In genomic region chr6:42021847-42022754, GRCh38 we compare ENCODE assay signal across 8 cellular contexts. TPM values are rescaled to one million over a fixed set of nuclear protein-coding genes. Genes with fewer than 3 reads are reported as not detected.
DNase-seq lines count a peak whose midpoint lies in the region; ATAC-seq and TF ChIP-seq lines count a peak whose summit lies in the region.

No MANE protein-coding gene starts in this region.

- peaks cover 59% of the 10 kb centered on the region for H3K4me1 Mint-ChIP-seq in T-helper 2 cell treated with Interferon-gamma antibody and Interleukin-4, amounts not matched to agents 5 μg/mL and 100 μg/mL, for 36 hours (ENCODE audit: low read depth)

- no peak overlapping the region for H3K27ac ChIP-seq in gastrocnemius medialis

- no peak overlapping the region for H3K4me3 ChIP-seq in gastrocnemius medialis

- H3K27me3 Mint-ChIP-seq in T-helper 2 cell treated with Interferon-gamma antibody and Interleukin-4, amounts not matched to agents 5 μg/mL and 100 μg/mL, for 36 hours (ENCODE audit: low read depth): no peaks in the 10 kb centered on the region

- H3K4me3 Mint-ChIP-seq in T-helper 2 cell treated with Interferon-gamma antibody and Interleukin-4, amounts not matched to agents 5 μg/mL and 100 μg/mL, for 36 hours: peak overlapping the region; percentile 80

- peak; percentile 61 for DNase-seq in T-helper 2 cell treated with Interferon-gamma antibody and Interleukin-4, amounts not matched to agents 5 μg/mL and 100 μg/mL, for 36 hours (ENCODE audit: low spot score)
- peak; percentile 40 for DNase-seq in cerebellum (ENCODE audit: low spot score)
- peak; percentile 14 for DNase-seq in stimulated activated CD8-positive, alpha-beta memory T cell treated with anti-CD3 and anti-CD28 coated beads, Interleukin-15, amount 100 ng/mL, for 1 hour (ENCODE audit: low read depth)
- DNase-seq in gastrocnemius medialis: no peak
- no peak for DNase-seq in NCI-H2171 (lab: John Stamatoyannopoulos, UW)
- no peak for DNase-seq in GM19240 (ENCODE audit: insufficient read length, low spot score)
- no peak for DNase-seq in kidney glomerular epithelial cell (lab: John Stamatoyannopoulos, UW)

- peaks cover 0 to 9% of the 10 kb centered on the region in 2 donors for H3K4me1 ChIP-seq in gastrocnemius medialis

- peak overlapping the region; percentile 98 for H3K27ac Mint-ChIP-seq in T-helper 2 cell treated with Interferon-gamma antibody and Interleukin-4, amounts not matched to agents 5 μg/mL and 100 μg/mL, for 36 hours

- TF ChIP-seq POLR2A in gastrocnemius medialis (IDR thresholded peaks at IDR 0.05): no peak

- H3K27me3 ChIP-seq in gastrocnemius medialis: no peaks in the 10 kb centered on the region

- in situ Hi-C loops in gastrocnemius medialis (cut with MboI; ENCODE audit: low sequenced_read_pairs in 4 of 4): no loop called here

- peak; percentile 38 for ATAC-seq in GM19397 (IDR thresholded peaks at IDR 0.05; ENCODE audit: unreplicated experiment)
- no peak for ATAC-seq in gastrocnemius medialis

- no peaks in the 10 kb centered on the region for H3K9me3 ChIP-seq in gastrocnemius medialis

- TF ChIP-seq CTCF in gastrocnemius medialis (IDR thresholded peaks at IDR 0.05 in 4 of 5, conservative IDR thresholded peaks at IDR 0.05 in 1 of 5): no peak

- intact Hi-C loops in gastrocnemius medialis (cut with DNase I; ENCODE audit: low total_unique reads): no loop called here

- H3K36me3 Mint-ChIP-seq in T-helper 2 cell treated with Interferon-gamma antibody and Interleukin-4, amounts not matched to agents 5 μg/mL and 100 μg/mL, for 36 hours (ENCODE audit: low read depth): peaks cover 44% of the 10 kb centered on the region

- no peaks in the 10 kb centered on the region for H3K9me3 Mint-ChIP-seq in T-helper 2 cell treated with Interferon-gamma antibody and Interleukin-4, amounts not matched to agents 5 μg/mL and 100 μg/mL, for 36 hours

- H3K36me3 ChIP-seq in gastrocnemius medialis: no peaks in the 10 kb centered on the region

RNA-seq across cellular contexts. Expression of gene TAF8, which starts 28.2 kb away (rescaled TPM):
- 14.9 TPM for total RNA-seq in cerebellum
- total RNA-seq in gastrocnemius medialis: 10 to 100 TPM; 16.3 to 49.2 (median 35.6) TPM

Comparison
In these comparisons a context has a peak if more than half of its experiments do, and no peak if none do; other contexts are left out.
1. DNase-seq: peak in T-helper 2 cell treated with Interferon-gamma antibody and Interleukin-4, amounts not matched to agents 5 μg/mL and 100 μg/mL, for 36 hours (single experiment), cerebellum (single experiment) and stimulated activated CD8-positive, alpha-beta memory T cell treated with anti-CD3 and anti-CD28 coated beads, Interleukin-15, amount 100 ng/mL, for 1 hour (single experiment); none in gastrocnemius medialis (0 of 2), NCI-H2171 (single experiment), GM19240 (single experiment) and kidney glomerular epithelial cell (single experiment).